Comparison of ENCODE assay signal across 20 cellular contexts in genomic region chr1:90781429-90782020, GRCh38.
A peak's percentile ranks its signal among the peaks of the same experiment; 100 is the strongest.
DNase-seq lines count a peak whose midpoint lies in the region; ATAC-seq, FAIRE-seq and TF ChIP-seq lines count a peak whose summit lies in the region.
"Had no signal": no experiment of that assay in that cellular context is flagged by ENCODE, and none has a peak within 500 bp of the region (broad histone marks: within the 10 kb centered on the region; RNA-seq: fewer than 3 reads in every experiment).

No MANE protein-coding gene starts in this region.

- H3K36me3 ChIP-seq in K562 (ENCODE audit: control insufficient read depth, insufficient read depth, low read length) (no peaks in the 10 kb centered on the region), SK-N-SH (replicated peaks in 1 of 2; ENCODE audit: control insufficient read depth in 1 of 2, insufficient read depth in 2 of 2, low read length in 1 of 2) (no peaks in the 10 kb centered on the region)
- H3K36me3 ChIP-seq in CD8-positive, alpha-beta memory T cell (ENCODE audit: insufficient read depth, low read length) = no peaks in the 10 kb centered on the region
- H3K36me3 ChIP-seq: BE2C had no signal

- H3K9me3 ChIP-seq in K562 (replicated peaks; ENCODE audit: control insufficient read depth, insufficient read depth, low read depth, low read length) (no peaks in the 10 kb centered on the region), SK-N-SH (no peaks in the 10 kb centered on the region)
- no peaks in the 10 kb centered on the region for H3K9me3 ChIP-seq in CD8-positive, alpha-beta memory T cell (ENCODE audit: low read length)
- H3K9me3 ChIP-seq: BE2C had no signal

- no peaks in the 10 kb centered on the region for H3F3A ChIP-seq in SK-N-SH (replicated peaks; ENCODE audit: insufficient read depth)

- H3K36me3 Mint-ChIP-seq in CD8-positive, alpha-beta memory T cell = no peaks in the 10 kb centered on the region
- H3K36me3 Mint-ChIP-seq: CD4-positive, alpha-beta memory T cell had no signal

- H3K9ac ChIP-seq in K562 (ENCODE audit: insufficient read depth in 1 of 2, low read depth in 2 of 2, low read length in 2 of 2) = no peak overlapping the region
- no peak overlapping the region for H3K9ac ChIP-seq in SK-N-SH

- no peaks in the 10 kb centered on the region for H3K27me3 ChIP-seq in K562 (ENCODE audit: control insufficient read depth in 2 of 2, insufficient read depth in 2 of 2, low read length in 2 of 2)
- H3K27me3 ChIP-seq in SK-N-SH (ENCODE audit: insufficient read depth) = no peaks in the 10 kb centered on the region
- H3K27me3 ChIP-seq in CD8-positive, alpha-beta memory T cell (ENCODE audit: insufficient read depth, low read length, poor library complexity, severe bottlenecking) = no peaks in the 10 kb centered on the region
- H3K27me3 ChIP-seq: BE2C had no signal

- peaks cover 3 to 27% of the 10 kb centered on the region in 2 donors for H3K27me3 Mint-ChIP-seq in CD8-positive, alpha-beta memory T cell

- TF ChIP-seq POLR2A in K562 (conservative IDR thresholded peaks at IDR 0.05) = no peak

- H3K4me1 Mint-ChIP-seq in CD8-positive, alpha-beta memory T cell = peaks cover 0 to 5% (median 0%) of the 10 kb centered on the region in 3 donors

- in situ Hi-C loops in K562 (cut with MboI) = no loop called here

- H3K27ac ChIP-seq in K562 (ENCODE audit: extremely low read depth, low read depth, low read length) (no peak overlapping the region), substantia nigra (ENCODE audit: low read depth, low read length, poor library complexity, severe bottlenecking) (no peak overlapping the region), SK-N-SH (ENCODE audit: low read depth in 2 of 2, low read length in 1 of 2) (no peak overlapping the region)
- H3K27ac ChIP-seq in CD8-positive, alpha-beta memory T cell (ENCODE audit: low read depth, low read length) = no peak overlapping the region
- H3K27ac ChIP-seq: 22Rv1, RWPE1 had no signal

- no peak overlapping the region for H3K4me3 Mint-ChIP-seq in CD8-positive, alpha-beta memory T cell
- H3K4me3 Mint-ChIP-seq: CD4-positive, alpha-beta memory T cell had no signal

- no peak overlapping the region for H3K27ac Mint-ChIP-seq in CD8-positive, alpha-beta memory T cell
- H3K27ac Mint-ChIP-seq: CD4-positive, alpha-beta memory T cell had no signal

- H3K4me1 ChIP-seq in K562 (replicated peaks in 1 of 2; ENCODE audit: control insufficient read depth in 2 of 2, insufficient read depth in 2 of 2, low read length in 2 of 2) (no peaks in the 10 kb centered on the region), SK-N-SH (ENCODE audit: control insufficient read depth in 1 of 2, insufficient read depth in 2 of 2, low read depth in 1 of 2, low read length in 1 of 2) (no peaks in the 10 kb centered on the region)
- H3K4me1 ChIP-seq in CD8-positive, alpha-beta memory T cell (ENCODE audit: insufficient read depth, low read length) = no peaks in the 10 kb centered on the region
- H3K4me1 ChIP-seq: BE2C had no signal

- no TSS peak for BruUV-seq in K562 (replicated peaks; lab: Mats Ljungman, UMichigan)

- CTCF ChIA-PET in K562 (lab: Yijun Ruan, JAX; ENCODE audit: low intra/inter-chr PET ratio) = no interaction called here
- CTCF ChIA-PET in SK-N-SH (lab: Yijun Ruan, JAX) = interaction anchor here (0.9 kb wide), 1 partner anchor 53 kb away, joined by 3 read pairs; no protein-coding TSS in a partner anchor
- CTCF ChIA-PET in CD8-positive, alpha-beta memory T cell (lab: Charles Lee) = no interaction called here

- H3K9me2 ChIP-seq in SK-N-SH = no peaks in the 10 kb centered on the region

- ATAC-seq in K562 = no peak
- ATAC-seq: PC-3 had no signal

- H2AFZ ChIP-seq in K562 (ENCODE audit: low read depth, low read length) (0 out of 2 replicates have a peak overlapping the region, but pooled peaks have one; percentile 36), SK-N-SH (ENCODE audit: low read depth) (no peak overlapping the region)

- WGBS in K562 (ENCODE audit: insufficient coverage, low coverage, missing lambda C conversion rate) = 25% methylated on average over 7 of the region's 7 CpGs
- 14% methylated on average over 5 of the region's 7 CpGs for WGBS in SK-N-SH (ENCODE audit: low lambda C conversion rate)

- no peak overlapping the region for H3K4me2 ChIP-seq in K562 (ENCODE audit: insufficient read depth, low read length)
- no peak overlapping the region for H3K4me2 ChIP-seq in SK-N-SH

- no peak for FAIRE-seq in K562 (lab: Jason Lieb, UNC)
- FAIRE-seq: G401.6, GM18507, H1 had no signal

- POLR2A ChIA-PET in K562 (lab: Yijun Ruan, JAX) (interaction anchor here (0.6 kb wide), 1 partner anchor 59 kb away, joined by 4 read pairs; no protein-coding TSS in a partner anchor), SK-N-SH (lab: Yijun Ruan, JAX) (no interaction called here)
- POLR2A ChIA-PET in CD8-positive, alpha-beta memory T cell (lab: Charles Lee) = no interaction called here

- no peaks in the 10 kb centered on the region for H3K9me3 Mint-ChIP-seq in CD8-positive, alpha-beta memory T cell
- H3K9me3 Mint-ChIP-seq: CD4-positive, alpha-beta memory T cell had no signal

- TF ChIP-seq RAD21 in K562 (CRISPR knock-in tag; conservative IDR thresholded peaks at IDR 0.05 in 1 of 2, IDR thresholded peaks at IDR 0.05 in 1 of 2) = no peak
- TF ChIP-seq RAD21 in SK-N-SH (IDR thresholded peaks at IDR 0.05; ENCODE audit: low read length) = no peak

- intact Hi-C loops in K562 (cut with micrococcal nuclease) = no loop called here

- no peaks in the 10 kb centered on the region for H3K9me1 ChIP-seq in K562 (ENCODE audit: control insufficient read depth, insufficient read depth, low read length)

- H3K79me2 ChIP-seq in K562 (ENCODE audit: control insufficient read depth, insufficient read depth, low read length) (no peaks in the 10 kb centered on the region), SK-N-SH (ENCODE audit: insufficient read depth) (no peaks in the 10 kb centered on the region)

- TF ChIP-seq EP300 in K562 (IDR thresholded peaks at IDR 0.05; ENCODE audit: low read length) = no peak
- no peak for TF ChIP-seq EP300 in SK-N-SH (IDR thresholded peaks at IDR 0.05; ENCODE audit: borderline replicate concordance in 1 of 2, low read depth in 1 of 2, low read length in 1 of 2)

- DNase-seq in DMS 273 (lab: John Stamatoyannopoulos, UW; ENCODE audit: unreplicated experiment) (peak; percentile 34), DMS 273 treated with DMSO at 0.1 percent for 48 hours (lab: John Stamatoyannopoulos, UW) (no peak), K562 (ENCODE audit: extremely low read depth in 1 of 4, low spot score in 3 of 4) (no peak), inferior parietal cortex (ENCODE audit: extremely low spot score) (peak; percentile 58), substantia nigra (lab: John Stamatoyannopoulos, UW) (peak in 41 of 49 donors; percentile 1 to 84 (median 25)), SKM-1 (lab: John Stamatoyannopoulos, UW; ENCODE audit: unreplicated experiment) (no peak), SK-N-SH (no peak)
- DNase-seq in CD8-positive, alpha-beta memory T cell = no peak
- DNase-seq: BE2C; CD4-positive, alpha-beta memory T cell; DMS79 treated with DMSO at 0.1 percent for 48 hours; NCI-H1436; NCI-H2081 treated with DMSO at 0.1 percent for 48 hours; NCI-H526 treated with DMSO at 0.1 percent for 48 hours; PC-3 had no signal

- no peaks in the 10 kb centered on the region for H4K20me1 ChIP-seq in K562 (replicated peaks; ENCODE audit: control insufficient read depth, insufficient read depth, low read length)
- H4K20me1 ChIP-seq in SK-N-SH (ENCODE audit: insufficient read depth) = no peaks in the 10 kb centered on the region

- no peak for TF ChIP-seq CTCF in K562 (IDR thresholded peaks at IDR 0.05 in 2 of 3, conservative IDR thresholded peaks at IDR 0.05 in 1 of 3; ENCODE audit: insufficient read depth in 2 of 3, low read depth in 1 of 3, low read length in 3 of 3)
- TF ChIP-seq CTCF in SK-N-SH (IDR thresholded peaks at IDR 0.05) = no peak

- H3K4me3 ChIP-seq in K562 = no peak overlapping the region
- no peak overlapping the region for H3K4me3 ChIP-seq in SK-N-SH (ENCODE audit: low read depth in 2 of 2, low read length in 1 of 2)
- H3K4me3 ChIP-seq in CD8-positive, alpha-beta memory T cell (ENCODE audit: low read length) = no peak overlapping the region

TF ChIP-seq in K562, 482 proteins besides CTCF, POLR2A, EP300 and RAD21 (continues in another document):
- TF ChIP-seq SAFB2 (IDR thresholded peaks at IDR 0.05; ENCODE audit: borderline replicate concordance, low read depth, low read length, severe bottlenecking) = no peak
- no peak for TF ChIP-seq PTRF (tag; IDR thresholded peaks at IDR 0.05)
- no peak for TF ChIP-seq ATF1 (CRISPR knock-in tag; IDR thresholded peaks at IDR 0.05)
- no peak for TF ChIP-seq ATF1 (tag; IDR thresholded peaks at IDR 0.05)

TF ChIP-seq in SK-N-SH, 30 proteins besides CTCF, POLR2A, EP300 and RAD21 (continues in another document):
- TF ChIP-seq ZBTB33 (IDR thresholded peaks at IDR 0.05; ENCODE audit: borderline replicate concordance, low read depth) (no peak), GABPA (IDR thresholded peaks at IDR 0.05; ENCODE audit: low read depth) (no peak), EZH2phosphoT487 (IDR thresholded peaks at IDR 0.05; ENCODE audit: borderline replicate concordance, low read depth) (no peak), CHD2 (IDR thresholded peaks at IDR 0.05; ENCODE audit: low read length, partially characterized antibody) (no peak), TCF12 (IDR thresholded peaks at IDR 0.05) (no peak), FOXM1 (IDR thresholded peaks at IDR 0.05; ENCODE audit: low read depth) (no peak), TAF1 (IDR thresholded peaks at IDR 0.05; ENCODE audit: borderline replicate concordance, low read depth, low read length) (no peak), RCOR1 (IDR thresholded peaks at IDR 0.05; ENCODE audit: low read length) (no peak)

Comparison
In these comparisons a context has a peak if more than half of its experiments do, and no peak if none do; other contexts are left out.
1. DNase-seq: peak in DMS 273 (single experiment), inferior parietal cortex (single experiment) and substantia nigra (41 of 49); none in DMS 273 treated with DMSO at 0.1 percent for 48 hours (single experiment), K562 (0 of 4), SKM-1 (single experiment), SK-N-SH (single experiment) and CD8-positive, alpha-beta memory T cell (0 of 5).